In the genomic region with DNA sequence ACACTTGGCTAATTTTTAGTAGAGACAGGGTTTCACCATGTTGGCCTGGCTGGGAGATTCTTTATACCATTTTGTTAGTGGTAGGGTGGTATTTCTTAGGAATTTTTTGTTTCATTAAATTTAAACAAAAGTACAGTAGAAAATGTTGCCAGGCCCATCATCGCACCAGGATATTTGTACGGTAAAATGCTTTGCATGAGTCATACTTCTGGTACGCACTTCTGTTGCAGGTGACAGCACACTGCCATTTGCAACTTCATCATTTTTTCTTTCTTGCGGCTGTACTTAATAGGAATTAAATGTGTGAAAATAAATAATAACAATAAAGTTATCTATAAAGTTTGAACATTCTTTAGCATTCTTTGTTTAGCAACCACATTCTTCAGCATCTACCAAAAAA, we compare ENCODE assay signal across 14 cellular contexts.
DNase-seq lines count a peak whose midpoint lies in the region; ATAC-seq and TF ChIP-seq lines count a peak whose summit lies in the region.
"Had no signal": no experiment of that assay in that cellular context is flagged by ENCODE, and none has a peak within 500 bp of the region (broad histone marks: within the 10 kb centered on the region; RNA-seq: fewer than 3 reads in every experiment).

No MANE protein-coding gene starts in this region.

- peak; percentile 8 for TF ChIP-seq EP300 in gastroesophageal sphincter (IDR thresholded peaks at IDR 0.05)

- POLR2A ChIA-PET in OCI-LY7 (lab: Charles Lee), result no interaction called here

- H3K36me3 ChIP-seq in OCI-LY7 (ENCODE audit: insufficient read depth, low read length) (no peaks in the 10 kb centered on the region), gastroesophageal sphincter (no peaks in the 10 kb centered on the region)

- no peak overlapping the region for H3K27ac Mint-ChIP-seq in Calu3 (ENCODE audit: unreplicated experiment)
- no peak overlapping the region for H3K27ac Mint-ChIP-seq in activated T-helper 17 cell treated with anti-CD3 and anti-CD28 coated beads, Interleukin-2, amount 50 U/mL, for 72 hours
- H3K27ac Mint-ChIP-seq: CD14-positive monocyte; CD8-positive, alpha-beta T cell had no signal

- DNase-seq in Calu3, result peak; percentile 39
- no peak for DNase-seq in OCI-LY7 (ENCODE audit: low spot score)
- peak; percentile 27 for DNase-seq in renal cortical epithelial cell (ENCODE audit: low read depth)
- DNase-seq in Right ventricle myocardium superior, result no peak
- DNase-seq: CD8-positive, alpha-beta T cell; DND-41; GF-D8; GM23248 had no signal

- 85 to 97% methylated on average over 4 of the region's 4 CpGs for WGBS in gastroesophageal sphincter (ENCODE audit: low coverage in 1 of 2), 2 donors

- CTCF ChIA-PET in Calu3 (lab: Charles Lee), result interaction anchor here (0.6 to 5.3 kb wide), 3 partner anchors 26 to 668 kb away, joined by 3 to 131 read pairs (median 4); no protein-coding TSS in a partner anchor
- CTCF ChIA-PET in OCI-LY7 (lab: Charles Lee; ENCODE audit: unreplicated experiment), result no interaction called here

- peaks cover 53% of the 10 kb centered on the region for H3K4me1 Mint-ChIP-seq in Calu3 (ENCODE audit: low read depth, unreplicated experiment)
- peaks cover 12% of the 10 kb centered on the region for H3K4me1 Mint-ChIP-seq in activated T-helper 17 cell treated with anti-CD3 and anti-CD28 coated beads, Interleukin-2, amount 50 U/mL, for 72 hours

- H3K4me3 Mint-ChIP-seq in Calu3 (ENCODE audit: low read depth, unreplicated experiment), result no peak overlapping the region
- no peak overlapping the region for H3K4me3 Mint-ChIP-seq in activated T-helper 17 cell treated with anti-CD3 and anti-CD28 coated beads, Interleukin-2, amount 50 U/mL, for 72 hours
- H3K4me3 Mint-ChIP-seq: CD14-positive monocyte; CD8-positive, alpha-beta T cell had no signal

- TF ChIP-seq POLR2A in gastroesophageal sphincter (IDR thresholded peaks at IDR 0.05), result no peak

- H3K4me3 ChIP-seq in OCI-LY7 (ENCODE audit: low read depth, low read length, poor library complexity, severe bottlenecking) (no peak overlapping the region), gastroesophageal sphincter (no peak overlapping the region)
- H3K4me3 ChIP-seq: GM23248 had no signal

- H3K79me2 ChIP-seq in OCI-LY7 (ENCODE audit: insufficient read depth, low read depth, low read length), result no peaks in the 10 kb centered on the region

- BruUV-seq in Calu3 (replicated peaks; lab: Mats Ljungman, UMichigan) (no TSS peak), OCI-LY7 (replicated peaks; lab: Mats Ljungman, UMichigan) (TSS peak; percentile 60)

- H3K9me3 Mint-ChIP-seq in Calu3 (ENCODE audit: low read depth, unreplicated experiment), result no peaks in the 10 kb centered on the region
- no peaks in the 10 kb centered on the region for H3K9me3 Mint-ChIP-seq in activated T-helper 17 cell treated with anti-CD3 and anti-CD28 coated beads, Interleukin-2, amount 50 U/mL, for 72 hours
- H3K9me3 Mint-ChIP-seq: CD14-positive monocyte; CD8-positive, alpha-beta T cell had no signal

- no peak overlapping the region for H3K4me2 ChIP-seq in OCI-LY7 (ENCODE audit: low read length)

- H3K9me3 ChIP-seq in OCI-LY7 (ENCODE audit: low read length), result no peaks in the 10 kb centered on the region
- H3K9me3 ChIP-seq in gastroesophageal sphincter, result no peaks in the 10 kb centered on the region

- TF ChIP-seq CTCF in Calu3 (IDR thresholded peaks at IDR 0.05; ENCODE audit: unreplicated experiment) (no peak), OCI-LY7 (conservative IDR thresholded peaks at IDR 0.05; ENCODE audit: low read length) (no peak), gastroesophageal sphincter (IDR thresholded peaks at IDR 0.05) (no peak)

- no peaks in the 10 kb centered on the region for H3K27me3 Mint-ChIP-seq in Calu3 (ENCODE audit: unreplicated experiment)
- H3K27me3 Mint-ChIP-seq in activated T-helper 17 cell treated with anti-CD3 and anti-CD28 coated beads, Interleukin-2, amount 50 U/mL, for 72 hours, result peaks cover 5% of the 10 kb centered on the region

- ATAC-seq in gastroesophageal sphincter (no peak), HG02588 (IDR thresholded peaks at IDR 0.05; ENCODE audit: unreplicated experiment) (no peak), Right ventricle myocardium superior (ENCODE audit: poor library complexity) (no peak)
- no peak for ATAC-seq in activated T-helper 17 cell treated with anti-CD3 and anti-CD28 coated beads, Interleukin-2, amount 50 U/mL, for 72 hours (replicated peaks)
- ATAC-seq: CD8-positive, alpha-beta T cell; HCT116 had no signal

- H3K27me3 ChIP-seq in gastroesophageal sphincter, result no peaks in the 10 kb centered on the region

- no peaks in the 10 kb centered on the region for H3K9me2 ChIP-seq in OCI-LY7 (ENCODE audit: insufficient read depth, low read length)

- intact Hi-C loops in Calu3 (cut with micrococcal nuclease; ENCODE audit: unreplicated experiment) (loop anchor here (10.0 kb wide), 1 partner anchor 584 kb away; no protein-coding TSS in a partner anchor), OCI-LY7 (cut with micrococcal nuclease; ENCODE audit: unreplicated experiment) (loop anchor here (5.0 kb wide), 2 partner anchors 392 to 493 kb away; no protein-coding TSS in a partner anchor), Right ventricle myocardium superior (cut with DNase I) (no loop called here)

- H3K36me3 Mint-ChIP-seq in Calu3 (ENCODE audit: insufficient read depth, unreplicated experiment), result no peaks in the 10 kb centered on the region
- H3K36me3 Mint-ChIP-seq in activated T-helper 17 cell treated with anti-CD3 and anti-CD28 coated beads, Interleukin-2, amount 50 U/mL, for 72 hours (ENCODE audit: low read depth), result no peaks in the 10 kb centered on the region
- H3K36me3 Mint-ChIP-seq: CD8-positive, alpha-beta T cell had no signal

- H3K4me1 ChIP-seq in OCI-LY7 (ENCODE audit: insufficient read depth, low read length, poor library complexity, severe bottlenecking) (no peaks in the 10 kb centered on the region), gastroesophageal sphincter (peaks cover 0 to 6% (median 0%) of the 10 kb centered on the region in 3 donors)

- H3K27ac ChIP-seq in OCI-LY7 (ENCODE audit: low read depth, low read length, poor library complexity, severe bottlenecking), result no peak overlapping the region
- H3K27ac ChIP-seq in gastroesophageal sphincter, result no peak overlapping the region
- H3K27ac ChIP-seq: GM23248, HL-60 had no signal

- peaks cover 3% of the 10 kb centered on the region; the same call in 1 of the 2 replicates for H4K20me1 ChIP-seq in OCI-LY7 (ENCODE audit: insufficient read depth, low read length)

- H2AFZ ChIP-seq in OCI-LY7 (ENCODE audit: low read length), result no peak overlapping the region
- H2AFZ ChIP-seq: GM23248 had no signal

Comparison
In these comparisons a context has a peak if more than half of its experiments do, and no peak if none do; other contexts are left out.
1. DNase-seq: peak in Calu3 (single experiment) and renal cortical epithelial cell (single experiment); none in OCI-LY7 (single experiment) and Right ventricle myocardium superior (single experiment).